In genomic region chr1:17236779-17237601, GRCh38 we compare ENCODE assay signal across 8 cellular contexts. TPM values are rescaled to one million over a fixed set of nuclear protein-coding genes. Genes with fewer than 3 reads are reported as not detected.
DNase-seq lines count a peak whose midpoint lies in the region; ATAC-seq and TF ChIP-seq lines count a peak whose summit lies in the region.

No MANE protein-coding gene starts in this region.

- DNase-seq in GM04503 (ENCODE audit: low read depth) (peak; percentile 34), NCI-H1048 (lab: John Stamatoyannopoulos, UW) (peak; percentile 72), SW 1271 (lab: John Stamatoyannopoulos, UW) (peak; percentile 41 to 83), heart left ventricle (peak; percentile 79 to 89 (median 81)), pulmonary artery endothelial cell (ENCODE audit: low read depth, low spot score) (peak; percentile 46)
- DNase-seq in activated naive CD8-positive, alpha-beta T cell treated with anti-CD3 and anti-CD28 coated beads, Interleukin-2, amount 50 U/mL, for 16 hours (ENCODE audit: low read depth, low spot score): peak; percentile 79

- ATAC-seq in heart left ventricle: peak; percentile 64 to 86 (median 84)
- ATAC-seq in HG03095 (IDR thresholded peaks at IDR 0.05; ENCODE audit: unreplicated experiment): no peak
- no peak for ATAC-seq in HG03097 (IDR thresholded peaks at IDR 0.05; ENCODE audit: low FRiP score, unreplicated experiment)

- H3K4me3 ChIP-seq in heart left ventricle: no peak overlapping the region

- H3K27me3 ChIP-seq in heart left ventricle: peaks cover 0 to 45% (median 6%) of the 10 kb centered on the region in 9 donors

- WGBS in heart left ventricle, 4 donors: 12 to 18% (median 17%) methylated on average over 16 to 18 of the region's 18 CpGs

- H3K9me3 ChIP-seq in heart left ventricle: no peaks in the 10 kb centered on the region

- intact Hi-C loops in heart left ventricle (cut with DNase I): loop anchor here (1.0 to 10.0 kb wide), 12 partner anchors 110 to 292 kb away; no protein-coding TSS in a partner anchor

- no peaks in the 10 kb centered on the region for H3K36me3 ChIP-seq in heart left ventricle

- H3K4me1 ChIP-seq in heart left ventricle: peaks cover 0 to 9% (median 0%) of the 10 kb centered on the region in 12 donors

- peak; percentile 75 to 91 (median 84) for TF ChIP-seq CTCF in heart left ventricle (IDR thresholded peaks at IDR 0.05)

- no peak overlapping the region for H3K27ac ChIP-seq in heart left ventricle

- no peak for TF ChIP-seq POLR2A in heart left ventricle (IDR thresholded peaks at IDR 0.05)

RNA-seq across cellular contexts. Expression of gene PADI3, which starts 11.9 kb away (rescaled TPM):
- not detected for total RNA-seq in heart left ventricle
- polyA plus RNA-seq in heart left ventricle: not detected
- total RNA-seq in pulmonary artery endothelial cell: 0.04 TPM in 1 of 2 replicates, not detected in the other

RNA-seq across cellular contexts. Expression of gene PADI1, which starts 32.1 kb away (rescaled TPM):
- total RNA-seq in heart left ventricle (not detected), pulmonary artery endothelial cell (not detected in 2 replicates)
- under 1 TPM in 1 of 2 donors, not detected in 1; 0.04 TPM for polyA plus RNA-seq in heart left ventricle

Comparison
In these comparisons a context has a peak if more than half of its experiments do, and no peak if none do; other contexts are left out.
1. ATAC-seq: peak in heart left ventricle (4 of 4); none in HG03095 (single experiment) and HG03097 (single experiment).
2. Peak in every context shown above with its lines, with median percentiles within 50 percentile points of each other: DNase-seq.